Comparison of ENCODE assay signal across 8 cellular contexts in the genomic region with DNA sequence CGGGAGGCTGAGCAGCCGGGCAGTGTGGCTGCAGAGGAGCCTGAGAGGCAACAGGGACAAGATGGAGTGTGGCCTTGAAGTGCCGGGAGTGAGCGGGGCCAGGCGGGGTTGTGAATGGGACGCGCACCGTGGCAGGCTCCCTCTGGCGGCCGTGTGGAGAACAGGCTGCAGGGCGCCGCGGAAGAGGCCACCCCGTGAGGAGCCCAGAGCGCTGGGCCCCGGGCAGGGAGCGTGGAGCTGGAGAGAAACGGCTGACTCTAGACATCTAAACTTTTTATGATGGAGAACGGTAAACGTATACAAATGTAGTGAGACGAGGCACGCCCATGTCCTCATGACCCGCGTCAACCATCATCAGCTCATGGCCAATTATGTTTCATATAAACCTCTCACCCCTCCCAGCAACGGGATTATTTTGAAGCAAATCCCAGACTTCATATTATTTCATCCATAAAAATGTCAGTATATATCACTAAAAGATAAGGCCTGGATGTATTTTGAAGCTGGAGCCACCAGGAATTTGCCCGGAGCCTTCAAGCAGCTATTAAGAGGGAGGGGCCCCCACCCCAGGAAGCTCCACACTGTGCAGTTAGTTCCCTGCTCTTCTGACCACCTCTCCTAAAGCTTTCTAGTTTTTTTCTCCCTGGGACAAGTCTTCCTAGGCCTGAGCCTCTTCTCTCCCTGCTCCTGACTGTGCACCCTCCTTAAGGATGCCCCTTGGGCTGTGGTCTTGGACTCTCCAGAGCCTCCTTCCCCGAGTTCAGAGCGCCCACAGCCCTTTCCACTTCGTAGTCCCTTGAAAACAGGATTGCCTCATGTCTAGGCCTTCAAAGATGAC.
A peak's percentile ranks its signal among the peaks of the same experiment; 100 is the strongest.
DNase-seq lines count a peak whose midpoint lies in the region; ATAC-seq and TF ChIP-seq lines count a peak whose summit lies in the region.

No MANE protein-coding gene starts in this region.

- peaks cover 8% of the 10 kb centered on the region for H3K4me1 Mint-ChIP-seq in activated naive CD4-positive, alpha-beta T cell treated with anti-CD3 and anti-CD28 coated beads for 36 hours (ENCODE audit: low read depth)

- H3K4me1 ChIP-seq in SK-N-SH (ENCODE audit: control insufficient read depth in 1 of 2, insufficient read depth in 2 of 2, low read depth in 1 of 2, low read length in 1 of 2): peaks cover 6 to 15% of the 10 kb centered on the region in 2 experiments; a peak in 2 of 4 replicates
- H3K4me1 ChIP-seq in tibial nerve: peaks cover 0 to 44% (median 19%) of the 10 kb centered on the region in 4 donors

- H3F3A ChIP-seq in SK-N-SH (replicated peaks; ENCODE audit: insufficient read depth): peaks cover 21% of the 10 kb centered on the region

- H3K9me3 ChIP-seq in AG04450 (ENCODE audit: control insufficient read depth, insufficient read depth, low read length): no peaks in the 10 kb centered on the region
- no peaks in the 10 kb centered on the region for H3K9me3 ChIP-seq in MG63
- no peaks in the 10 kb centered on the region for H3K9me3 ChIP-seq in SK-N-SH
- no peaks in the 10 kb centered on the region for H3K9me3 ChIP-seq in tibial nerve

- H4K20me1 ChIP-seq in SK-N-SH (ENCODE audit: insufficient read depth): no peaks in the 10 kb centered on the region

- H3K27ac ChIP-seq in AG04450 (ENCODE audit: low read depth, low read length): no peak overlapping the region
- H3K27ac ChIP-seq in SK-N-SH (ENCODE audit: low read depth in 2 of 2, low read length in 1 of 2): peak overlapping the region; percentile 34 to 42; a peak in 3 of 4 replicates
- peak overlapping the region; percentile 52 to 90 (median 69) for H3K27ac ChIP-seq in tibial nerve

- ATAC-seq in GM19025 (IDR thresholded peaks at IDR 0.05; ENCODE audit: low read depth, unreplicated experiment): peak; percentile 55

- H3K9me2 ChIP-seq in SK-N-SH: no peaks in the 10 kb centered on the region

- no peak overlapping the region for H3K27ac Mint-ChIP-seq in activated naive CD4-positive, alpha-beta T cell treated with anti-CD3 and anti-CD28 coated beads for 36 hours

- H3K4me3 ChIP-seq in AG04450 (ENCODE audit: low read depth, low read length) (no peak overlapping the region), MG63 (no peak overlapping the region), SK-N-SH (ENCODE audit: low read depth in 2 of 2, low read length in 1 of 2) (peak overlapping the region in 1 of 2 experiments; percentile 44; a peak in 1 of 4 replicates), tibial nerve (no peak overlapping the region)

- CTCF ChIA-PET in AG04450 (lab: Charles Lee) (interaction anchor here (0.6 to 4.8 kb wide), 65 partner anchors 9 to 378 kb away, joined by 3 to 63 read pairs (median 4); a partner anchor contains a TSS), SK-N-SH (lab: Yijun Ruan, JAX) (interaction anchor here (0.6 to 7.6 kb wide), 42 partner anchors 8 to 464 kb away, joined by 3 to 84 read pairs (median 5); a partner anchor contains a TSS)
- CTCF ChIA-PET in activated naive CD4-positive, alpha-beta T cell treated with anti-CD3 and anti-CD28 coated beads for 36 hours (lab: Charles Lee): interaction anchor here (0.5 to 3.9 kb wide), 51 partner anchors 10 to 1640 kb away, joined by 3 to 31 read pairs (median 4); a partner anchor contains a TSS

- H3K27me3 Mint-ChIP-seq in activated naive CD4-positive, alpha-beta T cell treated with anti-CD3 and anti-CD28 coated beads for 36 hours (ENCODE audit: low read depth): peaks cover 2% of the 10 kb centered on the region

- no peak overlapping the region for H2AFZ ChIP-seq in SK-N-SH (ENCODE audit: low read depth)

- DNase-seq in AG04450 (ENCODE audit: low read depth, low spot score) (peak; percentile 45), MG63 (peak; percentile 84), SK-N-SH (peak; percentile 89), head of caudate nucleus (peak; percentile 39 to 83 (median 70)), pons (ENCODE audit: low spot score) (peak; percentile 41), tibial nerve (ENCODE audit: low spot score in 2 of 2) (peak; percentile 85 to 86)
- peak; percentile 84 for DNase-seq in activated naive CD4-positive, alpha-beta T cell treated with anti-CD3 and anti-CD28 coated beads for 36 hours

- no peak for TF ChIP-seq POLR2A in tibial nerve (IDR thresholded peaks at IDR 0.05)

- H3K79me2 ChIP-seq in SK-N-SH (ENCODE audit: insufficient read depth): peaks cover 30% of the 10 kb centered on the region; the same call in 1 of the 2 replicates

- H3K9ac ChIP-seq in SK-N-SH: no peak overlapping the region

- no peaks in the 10 kb centered on the region for H3K9me3 Mint-ChIP-seq in activated naive CD4-positive, alpha-beta T cell treated with anti-CD3 and anti-CD28 coated beads for 36 hours

- intact Hi-C loops in activated naive CD4-positive, alpha-beta T cell treated with anti-CD3 and anti-CD28 coated beads for 36 hours (cut with micrococcal nuclease): loop anchor here (1.0 to 5.0 kb wide), 3 partner anchors 149 to 248 kb away; a partner anchor contains a TSS
- intact Hi-C loops in head of caudate nucleus (cut with DNase I): no loop called here

- POLR2A ChIA-PET in AG04450 (lab: Yijun Ruan, JAX) (interaction anchor here (0.8 to 2.6 kb wide), 6 partner anchors 9 to 149 kb away, joined by 3 to 23 read pairs (median 5); a partner anchor contains a TSS), SK-N-SH (lab: Yijun Ruan, JAX) (interaction anchor here (0.9 kb wide), 1 partner anchor 261 kb away, joined by 3 read pairs; no protein-coding TSS in a partner anchor)

- TF ChIP-seq EP300 in SK-N-SH (IDR thresholded peaks at IDR 0.05; ENCODE audit: borderline replicate concordance in 1 of 2, low read depth in 1 of 2, low read length in 1 of 2) (no peak), tibial nerve (IDR thresholded peaks at IDR 0.05) (peak in 1 of 2 donors; percentile 62)

- peak; percentile 61 for TF ChIP-seq RAD21 in SK-N-SH (IDR thresholded peaks at IDR 0.05; ENCODE audit: low read length)

- H3K4me2 ChIP-seq in SK-N-SH: no peak overlapping the region; the same call in 1 of the 2 replicates

- no peak overlapping the region for H3K4me3 Mint-ChIP-seq in activated naive CD4-positive, alpha-beta T cell treated with anti-CD3 and anti-CD28 coated beads for 36 hours

- H3K36me3 ChIP-seq in MG63 (peaks cover 27% of the 10 kb centered on the region), SK-N-SH (replicated peaks in 1 of 2; ENCODE audit: control insufficient read depth in 1 of 2, insufficient read depth in 2 of 2, low read length in 1 of 2) (no peaks in the 10 kb centered on the region), tibial nerve (no peaks in the 10 kb centered on the region)

- H3K27me3 ChIP-seq in AG04450 (ENCODE audit: control insufficient read depth, insufficient read depth, low read length): no peaks in the 10 kb centered on the region
- H3K27me3 ChIP-seq in MG63: no peaks in the 10 kb centered on the region
- H3K27me3 ChIP-seq in SK-N-SH (ENCODE audit: insufficient read depth): no peaks in the 10 kb centered on the region
- H3K27me3 ChIP-seq in tibial nerve: no peaks in the 10 kb centered on the region

- 64% methylated on average over 29 of the region's 29 CpGs for WGBS in SK-N-SH (ENCODE audit: low lambda C conversion rate)
- WGBS in tibial nerve, 2 donors: 18 to 21% methylated on average over 29 of the region's 29 CpGs

- H3K36me3 Mint-ChIP-seq in activated naive CD4-positive, alpha-beta T cell treated with anti-CD3 and anti-CD28 coated beads for 36 hours (ENCODE audit: low read depth): no peaks in the 10 kb centered on the region

- TF ChIP-seq CTCF in AG04450 (IDR thresholded peaks at IDR 0.05; ENCODE audit: low read depth, low read length): peak; percentile 96
- TF ChIP-seq CTCF in SK-N-SH (IDR thresholded peaks at IDR 0.05): peak; percentile 71
- TF ChIP-seq CTCF in tibial nerve (IDR thresholded peaks at IDR 0.05): peak; percentile 94 to 98 (median 97)

TF ChIP-seq in SK-N-SH, 30 proteins besides CTCF, POLR2A, EP300 and RAD21 (continues in another document):
- TF ChIP-seq, protein P1, sequence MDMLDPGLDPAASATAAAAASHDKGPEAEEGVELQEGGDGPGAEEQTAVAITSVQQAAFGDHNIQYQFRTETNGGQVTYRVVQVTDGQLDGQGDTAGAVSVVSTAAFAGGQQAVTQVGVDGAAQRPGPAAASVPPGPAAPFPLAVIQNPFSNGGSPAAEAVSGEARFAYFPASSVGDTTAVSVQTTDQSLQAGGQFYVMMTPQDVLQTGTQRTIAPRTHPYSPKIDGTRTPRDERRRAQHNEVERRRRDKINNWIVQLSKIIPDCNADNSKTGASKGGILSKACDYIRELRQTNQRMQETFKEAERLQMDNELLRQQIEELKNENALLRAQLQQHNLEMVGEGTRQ (IDR thresholded peaks at IDR 0.05; ENCODE audit: borderline replicate concordance, low read depth, low read length): no peak
- TF ChIP-seq FOXJ3 (CRISPR knock-in tag; IDR thresholded peaks at IDR 0.05) (no peak), SMC3 (IDR thresholded peaks at IDR 0.05; ENCODE audit: low read depth, low read length) (peak; percentile 75), FOSL2 (IDR thresholded peaks at IDR 0.05; ENCODE audit: borderline replicate concordance, low read depth) (no peak), RXRA (IDR thresholded peaks at IDR 0.05; ENCODE audit: borderline replicate concordance, low read depth) (no peak), EZH2phosphoT487 (IDR thresholded peaks at IDR 0.05; ENCODE audit: borderline replicate concordance, low read depth) (no peak), NRF1 (IDR thresholded peaks at IDR 0.05; ENCODE audit: low read depth, low read length) (no peak), CHD2 (IDR thresholded peaks at IDR 0.05; ENCODE audit: low read length, partially characterized antibody) (peak; percentile 19), GATA2 (CRISPR knock-in tag; IDR thresholded peaks at IDR 0.05) (no peak)
- TF ChIP-seq, protein P2, sequence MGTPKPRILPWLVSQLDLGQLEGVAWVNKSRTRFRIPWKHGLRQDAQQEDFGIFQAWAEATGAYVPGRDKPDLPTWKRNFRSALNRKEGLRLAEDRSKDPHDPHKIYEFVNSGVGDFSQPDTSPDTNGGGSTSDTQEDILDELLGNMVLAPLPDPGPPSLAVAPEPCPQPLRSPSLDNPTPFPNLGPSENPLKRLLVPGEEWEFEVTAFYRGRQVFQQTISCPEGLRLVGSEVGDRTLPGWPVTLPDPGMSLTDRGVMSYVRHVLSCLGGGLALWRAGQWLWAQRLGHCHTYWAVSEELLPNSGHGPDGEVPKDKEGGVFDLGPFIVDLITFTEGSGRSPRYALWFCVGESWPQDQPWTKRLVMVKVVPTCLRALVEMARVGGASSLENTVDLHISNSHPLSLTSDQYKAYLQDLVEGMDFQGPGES (IDR thresholded peaks at IDR 0.05; ENCODE audit: low read depth, low read length): no peak
- TF ChIP-seq, protein P3, sequence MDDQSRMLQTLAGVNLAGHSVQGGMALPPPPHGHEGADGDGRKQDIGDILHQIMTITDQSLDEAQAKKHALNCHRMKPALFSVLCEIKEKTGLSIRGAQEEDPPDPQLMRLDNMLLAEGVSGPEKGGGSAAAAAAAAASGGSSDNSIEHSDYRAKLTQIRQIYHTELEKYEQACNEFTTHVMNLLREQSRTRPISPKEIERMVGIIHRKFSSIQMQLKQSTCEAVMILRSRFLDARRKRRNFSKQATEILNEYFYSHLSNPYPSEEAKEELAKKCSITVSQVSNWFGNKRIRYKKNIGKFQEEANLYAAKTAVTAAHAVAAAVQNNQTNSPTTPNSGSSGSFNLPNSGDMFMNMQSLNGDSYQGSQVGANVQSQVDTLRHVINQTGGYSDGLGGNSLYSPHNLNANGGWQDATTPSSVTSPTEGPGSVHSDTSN (IDR thresholded peaks at IDR 0.05): no peak
